Comparison of ENCODE assay signal across 24 cellular contexts in genomic region chr14:68592948-68593347, GRCh38.
A peak's percentile ranks its signal among the peaks of the same experiment; 100 is the strongest.
DNase-seq lines count a peak whose midpoint lies in the region; ATAC-seq and TF ChIP-seq lines count a peak whose summit lies in the region.
"Had no signal": no experiment of that assay in that cellular context is flagged by ENCODE, and none has a peak within 500 bp of the region (broad histone marks: within the 10 kb centered on the region; RNA-seq: fewer than 3 reads in every experiment).

No MANE protein-coding gene starts in this region.

- H3K4me1 Mint-ChIP-seq in chondrocyte (ENCODE audit: low read depth), result peaks cover 64% of the 10 kb centered on the region
- H3K4me1 Mint-ChIP-seq in neural progenitor cell, result peaks cover 68% of the 10 kb centered on the region
- H3K4me1 Mint-ChIP-seq in type B pancreatic cell (ENCODE audit: unreplicated experiment), result peaks cover 71% of the 10 kb centered on the region

- H3K27ac ChIP-seq in neural progenitor cell, result no peak overlapping the region
- H3K27ac ChIP-seq: brain microvascular endothelial cell, coronary artery, upper lobe of right lung had no signal

- H3K36me3 Mint-ChIP-seq in chondrocyte (ENCODE audit: low read depth), result no peaks in the 10 kb centered on the region
- H3K36me3 Mint-ChIP-seq in neural progenitor cell, result peaks cover 6% of the 10 kb centered on the region
- peaks cover 8% of the 10 kb centered on the region for H3K36me3 Mint-ChIP-seq in type B pancreatic cell
- H3K36me3 Mint-ChIP-seq: natural killer cell treated with Interleukin-12 subunit alpha and Interleukin-12 subunit beta and Interleukin-15 and Interleukin-18, amount 100 ng/mL, for 72 hours had no signal

- no peak overlapping the region for H3K4me2 ChIP-seq in neural progenitor cell

- H3K9me3 Mint-ChIP-seq in chondrocyte (ENCODE audit: low read depth), result no peaks in the 10 kb centered on the region
- H3K9me3 Mint-ChIP-seq in neural progenitor cell, result peaks cover 6% of the 10 kb centered on the region
- peaks cover 7% of the 10 kb centered on the region for H3K9me3 Mint-ChIP-seq in type B pancreatic cell
- H3K9me3 Mint-ChIP-seq: activated CD4-positive, alpha-beta T cell treated with anti-CD3 and anti-CD28 coated beads, Interleukin-2, amount 10 ng/mL, durations not matched to agents 24 days and 14 days; activated T-helper 2 cell treated with anti-CD3 and anti-CD28 coated beads, Interferon-gamma antibody, Interleukin-2, Interleukin-4, amounts not matched to agents 10 μg/mL and 5 μg/mL and 100 μg/mL, durations not matched to agents 14 hours and 24 hours and 36 hours; immature natural killer cell; natural killer cell treated with Interleukin-12 subunit alpha and Interleukin-12 subunit beta and Interleukin-15 and Interleukin-18, amount 100 ng/mL, for 72 hours had no signal

- H4K20me1 ChIP-seq in neural progenitor cell (ENCODE audit: low read depth), result no peaks in the 10 kb centered on the region

- H3K4me3 Mint-ChIP-seq in chondrocyte (ENCODE audit: unreplicated experiment), result no peak overlapping the region
- no peak overlapping the region for H3K4me3 Mint-ChIP-seq in neural progenitor cell
- H3K4me3 Mint-ChIP-seq in type B pancreatic cell, result peak overlapping the region; percentile 33
- H3K4me3 Mint-ChIP-seq: activated CD4-positive, alpha-beta T cell treated with anti-CD3 and anti-CD28 coated beads, Interleukin-2, amount 10 ng/mL, durations not matched to agents 24 days and 14 days; immature natural killer cell; natural killer cell treated with Interleukin-12 subunit alpha and Interleukin-12 subunit beta and Interleukin-15 and Interleukin-18, amount 100 ng/mL, for 72 hours had no signal

- TF ChIP-seq CTCF in chondrocyte (IDR thresholded peaks at IDR 0.05), result no peak
- no peak for TF ChIP-seq CTCF in neural progenitor cell (IDR thresholded peaks at IDR 0.05)
- TF ChIP-seq CTCF in type B pancreatic cell (conservative IDR thresholded peaks at IDR 0.05), result no peak

- H3K36me3 ChIP-seq in neural progenitor cell, result no peaks in the 10 kb centered on the region
- H3K36me3 ChIP-seq: brain microvascular endothelial cell, esophagus squamous epithelium, sigmoid colon, upper lobe of right lung had no signal

- no peak overlapping the region for H3K9ac ChIP-seq in neural progenitor cell

- peak; percentile 41 for DNase-seq in activated effector memory CD4-positive, alpha-beta T cell treated with anti-CD3 and anti-CD28 coated beads, Interleukin-2, amount 50 U/mL, for 16 hours
- DNase-seq in activated effector memory CD4-positive, alpha-beta T cell treated with Interleukin-2 at 50 U/mL for 16 hours, result no peak
- DNase-seq in chondrocyte (ENCODE audit: low spot score) (peak; percentile 47), neural progenitor cell (ENCODE audit: low spot score) (no peak), type B pancreatic cell (ENCODE audit: extremely low spot score, unreplicated experiment) (no peak), cerebellum (ENCODE audit: low spot score) (no peak)
- DNase-seq: activated CD4-positive, alpha-beta T cell treated with anti-CD3 and anti-CD28 coated beads, Interleukin-2, amount 10 ng/mL, durations not matched to agents 24 days and 14 days; brain microvascular endothelial cell; Caco-2; DMS79 treated with DMSO at 0.1 percent for 48 hours; esophagus squamous epithelium; immature natural killer cell; NCI-H1092 treated with DMSO at 0.1 percent for 48 hours; NCI-H187 treated with DMSO at 0.1 percent for 48 hours; NCI-H526 treated with DMSO at 0.1 percent for 48 hours; stimulated activated CD8-positive, alpha-beta memory T cell treated with anti-CD3 and anti-CD28 coated beads, Interleukin-4, amount 100 ng/mL, for 48 hours had no signal

- H3K9me3 ChIP-seq in neural progenitor cell (ENCODE audit: low read depth), result no peaks in the 10 kb centered on the region
- H3K9me3 ChIP-seq: Caco-2, esophagus squamous epithelium, sigmoid colon, upper lobe of right lung had no signal

- H3K4me3 ChIP-seq in neural progenitor cell, result no peak overlapping the region
- H3K4me3 ChIP-seq: coronary artery, esophagus squamous epithelium, sigmoid colon, upper lobe of right lung had no signal

- no peak for ATAC-seq in HG03342 (IDR thresholded peaks at IDR 0.05; ENCODE audit: unreplicated experiment)
- no peak for ATAC-seq in HG02623 (IDR thresholded peaks at IDR 0.05; ENCODE audit: unreplicated experiment)
- ATAC-seq: natural killer cell treated with Interleukin-12 subunit alpha and Interleukin-12 subunit beta and Interleukin-15 and Interleukin-18, amount 100 ng/mL, for 72 hours; SK-N-SH treated with all-trans-retinoic acid at 6 μM for 48 hours; upper lobe of right lung had no signal

- H3K27me3 Mint-ChIP-seq in chondrocyte (ENCODE audit: low read depth) (no peaks in the 10 kb centered on the region), neural progenitor cell (ENCODE audit: insufficient read depth, low read depth) (peaks cover 3% of the 10 kb centered on the region), type B pancreatic cell (no peaks in the 10 kb centered on the region)
- H3K27me3 Mint-ChIP-seq: activated CD4-positive, alpha-beta T cell treated with anti-CD3 and anti-CD28 coated beads, Interleukin-2, amount 10 ng/mL, durations not matched to agents 24 days and 14 days; natural killer cell treated with Interleukin-12 subunit alpha and Interleukin-12 subunit beta and Interleukin-15 and Interleukin-18, amount 100 ng/mL, for 72 hours had no signal

- peak overlapping the region; percentile 97 for H3K27ac Mint-ChIP-seq in chondrocyte (ENCODE audit: unreplicated experiment)
- peak overlapping the region; percentile 80 for H3K27ac Mint-ChIP-seq in neural progenitor cell
- H3K27ac Mint-ChIP-seq in type B pancreatic cell, result peak overlapping the region; percentile 87
- H3K27ac Mint-ChIP-seq: activated CD4-positive, alpha-beta T cell treated with anti-CD3 and anti-CD28 coated beads, Interleukin-2, amount 10 ng/mL, durations not matched to agents 24 days and 14 days; activated T-helper 2 cell treated with anti-CD3 and anti-CD28 coated beads, Interferon-gamma antibody, Interleukin-2, Interleukin-4, amounts not matched to agents 10 μg/mL and 5 μg/mL and 100 μg/mL, durations not matched to agents 14 hours and 24 hours and 36 hours; immature natural killer cell; natural killer cell treated with Interleukin-12 subunit alpha and Interleukin-12 subunit beta and Interleukin-15 and Interleukin-18, amount 100 ng/mL, for 72 hours had no signal

- H3K27me3 ChIP-seq in neural progenitor cell, result no peaks in the 10 kb centered on the region
- H3K27me3 ChIP-seq: brain microvascular endothelial cell, esophagus squamous epithelium, sigmoid colon, upper lobe of right lung had no signal

- peaks cover 7% of the 10 kb centered on the region for H3F3A ChIP-seq in neural progenitor cell (ENCODE audit: low read depth)

- no peaks in the 10 kb centered on the region for H3K79me2 ChIP-seq in neural progenitor cell (ENCODE audit: low read depth)

- H3K4me1 ChIP-seq in neural progenitor cell, result peaks cover 41% of the 10 kb centered on the region

- H2AFZ ChIP-seq in neural progenitor cell (replicated peaks), result no peak overlapping the region

Comparison
In these comparisons a context has a peak if more than half of its experiments do, and no peak if none do; other contexts are left out.
1. DNase-seq: peak in activated effector memory CD4-positive, alpha-beta T cell treated with anti-CD3 and anti-CD28 coated beads, Interleukin-2, amount 50 U/mL, for 16 hours (single experiment) and chondrocyte (single experiment); none in activated effector memory CD4-positive, alpha-beta T cell treated with Interleukin-2 at 50 U/mL for 16 hours (single experiment), neural progenitor cell (single experiment), type B pancreatic cell (single experiment) and cerebellum (single experiment).
2. Peak in every context shown above with its lines, with median percentiles within 50 percentile points of each other: H3K27ac Mint-ChIP-seq.